In genomic region chr20:29308956-29309355, GRCh38 we compare ENCODE assay signal across 8 cellular contexts.
DNase-seq lines count a peak whose midpoint lies in the region; ATAC-seq, FAIRE-seq and TF ChIP-seq lines count a peak whose summit lies in the region.
"Not testable (repeated sequence)": the region's sequence is repeated elsewhere in the genome, so short reads cannot be mapped to it uniquely, and the experiment has no call there.

No MANE protein-coding gene starts in this region.

- H3K27me3 Mint-ChIP-seq in HFFc6 (ENCODE audit: insufficient read depth); T-helper 1 cell treated with Interleukin-12 subunit alpha and Interleukin-12 subunit beta and Interleukin-4 antibody, amounts not matched to agents 30 μg/mL and 1 μg/mL, for 36 hours (ENCODE audit: low read depth); activated CD4-positive, alpha-beta T cell treated with anti-CD3 and anti-CD28 coated beads, Interleukin-2, amount 10 ng/mL, durations not matched to agents 24 days and 14 days; activated T-cell treated with anti-CD3 and anti-CD28 coated beads, Interleukin-2, amount 50 U/mL, for 72 hours (ENCODE audit: low read depth); activated T-helper 17 cell treated with anti-CD3 and anti-CD28 coated beads, Interleukin-2, amount 50 U/mL, for 72 hours; activated naive CD8-positive, alpha-beta T cell treated with anti-CD3 and anti-CD28 coated beads, Interleukin-2, amount 10 ng/mL, durations not matched to agents 7 days and 5 days; endodermal cell (ENCODE audit: insufficient read depth): not testable (repeated sequence)

- H3K4me1 ChIP-seq in A549; endodermal cell (ENCODE audit: control insufficient read depth, insufficient read depth, low read length): not testable (repeated sequence)

- not testable (repeated sequence) for H3K36me3 Mint-ChIP-seq in HFFc6 (ENCODE audit: low read depth); activated CD4-positive, alpha-beta T cell treated with anti-CD3 and anti-CD28 coated beads, Interleukin-2, amount 10 ng/mL, durations not matched to agents 24 days and 14 days (ENCODE audit: low read depth); activated T-helper 17 cell treated with anti-CD3 and anti-CD28 coated beads, Interleukin-2, amount 50 U/mL, for 72 hours (ENCODE audit: low read depth); endodermal cell (ENCODE audit: low read depth)
- peaks cover 14% of the 10 kb centered on the region for H3K36me3 Mint-ChIP-seq in T-helper 1 cell treated with Interleukin-12 subunit alpha and Interleukin-12 subunit beta and Interleukin-4 antibody, amounts not matched to agents 30 μg/mL and 1 μg/mL, for 36 hours (ENCODE audit: low read depth)
- peaks cover 25 to 34% of the 10 kb centered on the region in 2 donors for H3K36me3 Mint-ChIP-seq in activated T-cell treated with anti-CD3 and anti-CD28 coated beads, Interleukin-2, amount 50 U/mL, for 72 hours (ENCODE audit: insufficient read depth in 2 of 2)
- H3K36me3 Mint-ChIP-seq in activated naive CD8-positive, alpha-beta T cell treated with anti-CD3 and anti-CD28 coated beads, Interleukin-2, amount 10 ng/mL, durations not matched to agents 7 days and 5 days, result peaks cover 25% of the 10 kb centered on the region

- not testable (repeated sequence) for TF ChIP-seq RAD21 in A549 (conservative IDR thresholded peaks at IDR 0.05 in 1 of 2, IDR thresholded peaks at IDR 0.05 in 1 of 2)

- H3K36me3 ChIP-seq in endodermal cell (ENCODE audit: control insufficient read depth, insufficient read depth, low read length), result not testable (repeated sequence)

- peak overlapping the region; percentile 42; the same call in 1 of the 3 replicates for H3K4me2 ChIP-seq in A549

- not testable (repeated sequence) for H3K9ac ChIP-seq in endodermal cell (ENCODE audit: extremely low read depth, low read length, poor library complexity, severe bottlenecking)

- peaks cover 13% of the 10 kb centered on the region; the same call in 1 of the 2 replicates for H3K4me1 Mint-ChIP-seq in HFFc6 (ENCODE audit: low read depth)
- H3K4me1 Mint-ChIP-seq in T-helper 1 cell treated with Interleukin-12 subunit alpha and Interleukin-12 subunit beta and Interleukin-4 antibody, amounts not matched to agents 30 μg/mL and 1 μg/mL, for 36 hours (ENCODE audit: low read depth), result peaks cover 43% of the 10 kb centered on the region
- peaks cover 36% of the 10 kb centered on the region for H3K4me1 Mint-ChIP-seq in activated CD4-positive, alpha-beta T cell treated with anti-CD3 and anti-CD28 coated beads, Interleukin-2, amount 10 ng/mL, durations not matched to agents 24 days and 14 days
- H3K4me1 Mint-ChIP-seq in activated T-cell treated with anti-CD3 and anti-CD28 coated beads, Interleukin-2, amount 50 U/mL, for 72 hours (ENCODE audit: low read depth), result peaks cover 16% of the 10 kb centered on the region
- peaks cover 32% of the 10 kb centered on the region for H3K4me1 Mint-ChIP-seq in activated T-helper 17 cell treated with anti-CD3 and anti-CD28 coated beads, Interleukin-2, amount 50 U/mL, for 72 hours
- peaks cover 31% of the 10 kb centered on the region for H3K4me1 Mint-ChIP-seq in activated naive CD8-positive, alpha-beta T cell treated with anti-CD3 and anti-CD28 coated beads, Interleukin-2, amount 10 ng/mL, durations not matched to agents 7 days and 5 days
- not testable (repeated sequence) for H3K4me1 Mint-ChIP-seq in endodermal cell

- not testable (repeated sequence) for H3K27ac Mint-ChIP-seq in HFFc6, endodermal cell
- H3K27ac Mint-ChIP-seq in T-helper 1 cell treated with Interleukin-12 subunit alpha and Interleukin-12 subunit beta and Interleukin-4 antibody, amounts not matched to agents 30 μg/mL and 1 μg/mL, for 36 hours, result peak overlapping the region; percentile 42
- peak overlapping the region; percentile 34 for H3K27ac Mint-ChIP-seq in activated CD4-positive, alpha-beta T cell treated with anti-CD3 and anti-CD28 coated beads, Interleukin-2, amount 10 ng/mL, durations not matched to agents 24 days and 14 days
- H3K27ac Mint-ChIP-seq in activated T-cell treated with anti-CD3 and anti-CD28 coated beads, Interleukin-2, amount 50 U/mL, for 72 hours, result peak overlapping the region; percentile 2
- peak overlapping the region; percentile 81 for H3K27ac Mint-ChIP-seq in activated T-helper 17 cell treated with anti-CD3 and anti-CD28 coated beads, Interleukin-2, amount 50 U/mL, for 72 hours
- H3K27ac Mint-ChIP-seq in activated naive CD8-positive, alpha-beta T cell treated with anti-CD3 and anti-CD28 coated beads, Interleukin-2, amount 10 ng/mL, durations not matched to agents 7 days and 5 days, result peak overlapping the region; percentile 11

- H3K27ac ChIP-seq in A549; endodermal cell (ENCODE audit: low read depth, low read length): not testable (repeated sequence)

- not testable (repeated sequence) for H3K9me3 ChIP-seq in A549
- peaks cover 57% of the 10 kb centered on the region for H3K9me3 ChIP-seq in endodermal cell (ENCODE audit: control insufficient read depth, low read length)

- TF ChIP-seq POLR2A in A549 (IDR thresholded peaks at IDR 0.05; ENCODE audit: low read length), result not testable (repeated sequence)

- ATAC-seq in A549; activated T-cell treated with anti-CD3 and anti-CD28 coated beads, Interleukin-2, amount 50 U/mL, for 72 hours (replicated peaks in 1 of 2); activated T-helper 17 cell treated with anti-CD3 and anti-CD28 coated beads, Interleukin-2, amount 50 U/mL, for 72 hours (replicated peaks); activated naive CD8-positive, alpha-beta T cell treated with anti-CD3 and anti-CD28 coated beads, Interleukin-2, amount 10 ng/mL, durations not matched to agents 7 days and 5 days (ENCODE audit: low read depth): not testable (repeated sequence)

- TF ChIP-seq EP300 in A549 (IDR thresholded peaks at IDR 0.05), result not testable (repeated sequence)

- H3K9me3 Mint-ChIP-seq in HFFc6, result peaks cover 75% of the 10 kb centered on the region
- peaks cover 59% of the 10 kb centered on the region for H3K9me3 Mint-ChIP-seq in T-helper 1 cell treated with Interleukin-12 subunit alpha and Interleukin-12 subunit beta and Interleukin-4 antibody, amounts not matched to agents 30 μg/mL and 1 μg/mL, for 36 hours
- H3K9me3 Mint-ChIP-seq in activated CD4-positive, alpha-beta T cell treated with anti-CD3 and anti-CD28 coated beads, Interleukin-2, amount 10 ng/mL, durations not matched to agents 24 days and 14 days, result peaks cover 42% of the 10 kb centered on the region
- peaks cover 27 to 28% of the 10 kb centered on the region in 2 donors for H3K9me3 Mint-ChIP-seq in activated T-cell treated with anti-CD3 and anti-CD28 coated beads, Interleukin-2, amount 50 U/mL, for 72 hours
- H3K9me3 Mint-ChIP-seq in activated T-helper 17 cell treated with anti-CD3 and anti-CD28 coated beads, Interleukin-2, amount 50 U/mL, for 72 hours, result peaks cover 30% of the 10 kb centered on the region
- H3K9me3 Mint-ChIP-seq in activated naive CD8-positive, alpha-beta T cell treated with anti-CD3 and anti-CD28 coated beads, Interleukin-2, amount 10 ng/mL, durations not matched to agents 7 days and 5 days, result peaks cover 35% of the 10 kb centered on the region
- peaks cover 91% of the 10 kb centered on the region for H3K9me3 Mint-ChIP-seq in endodermal cell

- peak overlapping the region; percentile 38; the same call in 1 of the 2 replicates for H3K4me3 Mint-ChIP-seq in HFFc6
- peak overlapping the region; percentile 22 for H3K4me3 Mint-ChIP-seq in T-helper 1 cell treated with Interleukin-12 subunit alpha and Interleukin-12 subunit beta and Interleukin-4 antibody, amounts not matched to agents 30 μg/mL and 1 μg/mL, for 36 hours
- H3K4me3 Mint-ChIP-seq in activated CD4-positive, alpha-beta T cell treated with anti-CD3 and anti-CD28 coated beads, Interleukin-2, amount 10 ng/mL, durations not matched to agents 24 days and 14 days, result peak overlapping the region; percentile 2
- H3K4me3 Mint-ChIP-seq in activated T-cell treated with anti-CD3 and anti-CD28 coated beads, Interleukin-2, amount 50 U/mL, for 72 hours; endodermal cell: not testable (repeated sequence)
- H3K4me3 Mint-ChIP-seq in activated T-helper 17 cell treated with anti-CD3 and anti-CD28 coated beads, Interleukin-2, amount 50 U/mL, for 72 hours, result peak overlapping the region; percentile 34
- H3K4me3 Mint-ChIP-seq in activated naive CD8-positive, alpha-beta T cell treated with anti-CD3 and anti-CD28 coated beads, Interleukin-2, amount 10 ng/mL, durations not matched to agents 7 days and 5 days, result peak overlapping the region; percentile 38

- POLR2A ChIA-PET in A549 (lab: Yijun Ruan, JAX); activated naive CD8-positive, alpha-beta T cell treated with anti-CD3 and anti-CD28 coated beads, Interleukin-2, amount 10 ng/mL, durations not matched to agents 7 days and 5 days (lab: Charles Lee): not testable (repeated sequence)

- not testable (repeated sequence) for DNase-seq in A549 (ENCODE audit: low read depth in 1 of 2, low spot score in 1 of 2); HFFc6; activated CD4-positive, alpha-beta T cell treated with anti-CD3 and anti-CD28 coated beads, Interleukin-2, amount 10 ng/mL, durations not matched to agents 24 days and 14 days; activated T-cell treated with anti-CD3 and anti-CD28 coated beads, Interleukin-2, amount 50 U/mL, for 72 hours; activated naive CD8-positive, alpha-beta T cell treated with anti-CD3 and anti-CD28 coated beads, Interleukin-2, amount 10 ng/mL, durations not matched to agents 7 days and 5 days; endodermal cell

- TF ChIP-seq CTCF in A549 (IDR thresholded peaks at IDR 0.05); HFFc6 (IDR thresholded peaks at IDR 0.05); endodermal cell (conservative IDR thresholded peaks at IDR 0.05): not testable (repeated sequence)

- not testable (repeated sequence) for H3K4me3 ChIP-seq in A549
- peak overlapping the region; percentile 23 for H3K4me3 ChIP-seq in endodermal cell (ENCODE audit: low read length)

- CTCF ChIA-PET in A549 (lab: Yijun Ruan, JAX), result not testable (repeated sequence)

- intact Hi-C loops in activated CD4-positive, alpha-beta T cell treated with anti-CD3 and anti-CD28 coated beads, Interleukin-2, amount 10 ng/mL, durations not matched to agents 24 days and 14 days (cut with micrococcal nuclease), result loop anchor here (5.0 to 10.0 kb wide), 3 partner anchors 94 to 1068 kb away; no protein-coding TSS in a partner anchor

- not testable (repeated sequence) for H3K27me3 ChIP-seq in endodermal cell (ENCODE audit: control insufficient read depth, insufficient read depth, low read length, poor library complexity, severe bottlenecking)

- not testable (repeated sequence) for FAIRE-seq in A549 (lab: Jason Lieb, UNC)
